In genomic region chr13:36712290-36712689, GRCh38 we compare ENCODE assay signal across 1 cellular context.
TF ChIP-seq lines count a peak whose summit lies in the region.

No MANE protein-coding gene starts in this region.

TF ChIP-seq in SK-N-SH, 30 proteins besides CTCF, POLR2A, EP300 and RAD21 (continued from another document):
- TF ChIP-seq MXI1 (IDR thresholded peaks at IDR 0.05; ENCODE audit: low read depth, low read length) (no peak), FOSL2 (IDR thresholded peaks at IDR 0.05; ENCODE audit: borderline replicate concordance, low read depth) (no peak), IRF3 (IDR thresholded peaks at IDR 0.05; ENCODE audit: low read depth, low read length) (no peak), NFIC (IDR thresholded peaks at IDR 0.05; ENCODE audit: borderline replicate concordance) (no peak), TCF12 (IDR thresholded peaks at IDR 0.05) (no peak), FOXM1 (IDR thresholded peaks at IDR 0.05; ENCODE audit: low read depth) (no peak)
TF ChIP-seq in SK-N-SH: peak in this region for 0.
